Comparison of ENCODE assay signal across 1 cellular context in genomic region chr3:16437640-16438039, GRCh38.
TF ChIP-seq lines count a peak whose summit lies in the region.

No MANE protein-coding gene starts in this region.

TF ChIP-seq in K562, 482 proteins besides CTCF, POLR2A, EP300 and RAD21 (continued from another document):
- TF ChIP-seq HBP1 (CRISPR knock-in tag; IDR thresholded peaks at IDR 0.05) (no peak), RBBP5 (IDR thresholded peaks at IDR 0.05; ENCODE audit: borderline replicate concordance, insufficient read depth, low read length, poor library complexity, severe bottlenecking) (no peak), CEBPB (tag; IDR thresholded peaks at IDR 0.05) (peak; percentile 51; the same call in 1 of the 2 replicates)
